ENCODE assay signal across 9 cellular contexts in genomic region chr3:156705761-156706631, GRCh38. TPM values are rescaled to one million over a fixed set of nuclear protein-coding genes. Genes with fewer than 3 reads are reported as not detected.
DNase-seq lines count a peak whose midpoint lies in the region; ATAC-seq, FAIRE-seq and TF ChIP-seq lines count a peak whose summit lies in the region.
"Had no signal": no experiment of that assay in that cellular context is flagged by ENCODE, and none has a peak within 500 bp of the region (broad histone marks: within the 10 kb centered on the region; RNA-seq: fewer than 3 reads in every experiment).

No MANE protein-coding gene starts in this region.

- H3K4me1 Mint-ChIP-seq in activated CD8-positive, alpha-beta memory T cell treated with anti-CD3 and anti-CD28 coated beads, Interleukin-2, amount 10 ng/mL, durations not matched to agents 7 days and 5 days: peaks cover 37% of the 10 kb centered on the region
- peaks cover 23% of the 10 kb centered on the region for H3K4me1 Mint-ChIP-seq in activated T-helper 2 cell treated with anti-CD3 and anti-CD28 coated beads, Interferon-gamma antibody, Interleukin-2, Interleukin-4, amounts not matched to agents 10 μg/mL and 5 μg/mL and 100 μg/mL, durations not matched to agents 14 hours and 24 hours and 36 hours (ENCODE audit: low read depth)

- intact Hi-C loops in spleen (cut with DNase I; ENCODE audit: low total_unique reads): no loop called here
- intact Hi-C loops in activated T-helper 2 cell treated with anti-CD3 and anti-CD28 coated beads, Interferon-gamma antibody, Interleukin-2, Interleukin-4, amounts not matched to agents 10 μg/mL and 5 μg/mL and 100 μg/mL, durations not matched to agents 14 hours and 24 hours and 36 hours (cut with micrococcal nuclease): no loop called here

- peaks cover 67% of the 10 kb centered on the region for H3K36me3 Mint-ChIP-seq in activated CD8-positive, alpha-beta memory T cell treated with anti-CD3 and anti-CD28 coated beads, Interleukin-2, amount 10 ng/mL, durations not matched to agents 7 days and 5 days
- peaks cover 84% of the 10 kb centered on the region for H3K36me3 Mint-ChIP-seq in activated T-helper 2 cell treated with anti-CD3 and anti-CD28 coated beads, Interferon-gamma antibody, Interleukin-2, Interleukin-4, amounts not matched to agents 10 μg/mL and 5 μg/mL and 100 μg/mL, durations not matched to agents 14 hours and 24 hours and 36 hours (ENCODE audit: low read depth)

- H3K36me3 ChIP-seq in spleen: peaks cover 0 to 90% (median 23%) of the 10 kb centered on the region in 6 donors

- no peaks in the 10 kb centered on the region for H3K27me3 ChIP-seq in spleen (replicated peaks in 1 of 7)

- WGBS in spleen, 5 donors: 37 to 56% (median 49%) methylated on average over 3 of the region's 3 CpGs

- no peak for TF ChIP-seq POLR2A in spleen (IDR thresholded peaks at IDR 0.05)

- H3K27ac ChIP-seq in spleen: peak overlapping the region in 6 of 8 donors; percentile 24 to 68 (median 56)
- H3K27ac ChIP-seq: 22Rv1 had no signal

- H3K4me1 ChIP-seq in spleen: peaks cover 0 to 47% (median 31%) of the 10 kb centered on the region in 6 donors

- peaks cover 3% of the 10 kb centered on the region for H3K9me3 Mint-ChIP-seq in activated CD8-positive, alpha-beta memory T cell treated with anti-CD3 and anti-CD28 coated beads, Interleukin-2, amount 10 ng/mL, durations not matched to agents 7 days and 5 days (ENCODE audit: low read depth)
- H3K9me3 Mint-ChIP-seq in activated T-helper 2 cell treated with anti-CD3 and anti-CD28 coated beads, Interferon-gamma antibody, Interleukin-2, Interleukin-4, amounts not matched to agents 10 μg/mL and 5 μg/mL and 100 μg/mL, durations not matched to agents 14 hours and 24 hours and 36 hours: peaks cover 5% of the 10 kb centered on the region

- no peak for FAIRE-seq in urothelium cell line (lab: Jason Lieb, UNC)

- CTCF ChIA-PET in activated CD8-positive, alpha-beta memory T cell treated with anti-CD3 and anti-CD28 coated beads, Interleukin-2, amount 10 ng/mL, durations not matched to agents 7 days and 5 days (lab: Charles Lee): interaction anchor here (1.2 kb wide), 1 partner anchor 23 kb away, joined by 3 read pairs; no protein-coding TSS in a partner anchor

- H3K27ac Mint-ChIP-seq in activated CD8-positive, alpha-beta memory T cell treated with anti-CD3 and anti-CD28 coated beads, Interleukin-2, amount 10 ng/mL, durations not matched to agents 7 days and 5 days: peak overlapping the region; percentile 3
- H3K27ac Mint-ChIP-seq in activated T-helper 2 cell treated with anti-CD3 and anti-CD28 coated beads, Interferon-gamma antibody, Interleukin-2, Interleukin-4, amounts not matched to agents 10 μg/mL and 5 μg/mL and 100 μg/mL, durations not matched to agents 14 hours and 24 hours and 36 hours: no peak overlapping the region

- no peaks in the 10 kb centered on the region for H3K9me3 ChIP-seq in spleen

- no peak for DNase-seq in activated CD8-positive, alpha-beta memory T cell treated with anti-CD3 and anti-CD28 coated beads, Interleukin-2, amount 10 ng/mL, durations not matched to agents 7 days and 5 days
- DNase-seq in activated CD8-positive, alpha-beta memory T cell treated with anti-CD3 and anti-CD28 coated beads, Interleukin-2, amount 50 U/mL, for 48 hours: no peak
- DNase-seq in SIG-M5 (lab: John Stamatoyannopoulos, UW) (peak; percentile 45), spleen (no peak), NCI-H2196 (lab: John Stamatoyannopoulos, UW; ENCODE audit: unreplicated experiment) (no peak), urothelium cell line (ENCODE audit: low spot score) (no peak)
- no peak for DNase-seq in activated T-helper 2 cell treated with anti-CD3 and anti-CD28 coated beads, Interferon-gamma antibody, Interleukin-2, Interleukin-4, amounts not matched to agents 10 μg/mL and 5 μg/mL and 100 μg/mL, durations not matched to agents 14 hours and 24 hours and 36 hours (ENCODE audit: low spot score)

- no peak for TF ChIP-seq CTCF in spleen (IDR thresholded peaks at IDR 0.05 in 8 of 11, conservative IDR thresholded peaks at IDR 0.05 in 3 of 11)

- H3K27me3 Mint-ChIP-seq in activated CD8-positive, alpha-beta memory T cell treated with anti-CD3 and anti-CD28 coated beads, Interleukin-2, amount 10 ng/mL, durations not matched to agents 7 days and 5 days: no peaks in the 10 kb centered on the region
- H3K27me3 Mint-ChIP-seq in activated T-helper 2 cell treated with anti-CD3 and anti-CD28 coated beads, Interferon-gamma antibody, Interleukin-2, Interleukin-4, amounts not matched to agents 10 μg/mL and 5 μg/mL and 100 μg/mL, durations not matched to agents 14 hours and 24 hours and 36 hours (ENCODE audit: low read depth): no peaks in the 10 kb centered on the region

- ATAC-seq in activated CD8-positive, alpha-beta memory T cell treated with anti-CD3 and anti-CD28 coated beads, Interleukin-2, amount 10 ng/mL, durations not matched to agents 7 days and 5 days: no peak
- ATAC-seq in HG03060 (IDR thresholded peaks at IDR 0.05; ENCODE audit: low read depth, unreplicated experiment): peak; percentile 54

- H3K4me3 Mint-ChIP-seq in activated CD8-positive, alpha-beta memory T cell treated with anti-CD3 and anti-CD28 coated beads, Interleukin-2, amount 10 ng/mL, durations not matched to agents 7 days and 5 days: no peak overlapping the region
- H3K4me3 Mint-ChIP-seq in activated T-helper 2 cell treated with anti-CD3 and anti-CD28 coated beads, Interferon-gamma antibody, Interleukin-2, Interleukin-4, amounts not matched to agents 10 μg/mL and 5 μg/mL and 100 μg/mL, durations not matched to agents 14 hours and 24 hours and 36 hours (ENCODE audit: low read depth): no peak overlapping the region

- H3K4me3 ChIP-seq in spleen: peak overlapping the region in 1 of 8 donors; percentile 2

RNA-seq across cellular contexts. Expression of gene TIPARP, which starts 31.6 kb away (rescaled TPM):
- total RNA-seq in activated CD8-positive, alpha-beta memory T cell treated with anti-CD3 and anti-CD28 coated beads, Interleukin-2, amount 10 ng/mL, durations not matched to agents 7 days and 5 days: 10 to 100 TPM; 31.6 to 42.8 TPM
- 10 to 100 TPM; 18.9 to 39.8 (median 29.7) TPM for total RNA-seq in spleen
- polyA plus RNA-seq in spleen: 1 to 10 TPM; 4.5 to 8.2 (median 7.3) TPM
- total RNA-seq in activated T-helper 2 cell treated with anti-CD3 and anti-CD28 coated beads, Interferon-gamma antibody, Interleukin-2, Interleukin-4, amounts not matched to agents 10 μg/mL and 5 μg/mL and 100 μg/mL, durations not matched to agents 14 hours and 24 hours and 36 hours: 22.1 and 22.8 TPM in 2 replicates
